9 cellular contexts compared by ENCODE assay signal in genomic region chr4:6198768-6199343, GRCh38. TPM values are rescaled to one million over a fixed set of nuclear protein-coding genes. Genes with fewer than 3 reads are reported as not detected.
A peak's percentile ranks its signal among the peaks of the same experiment; 100 is the strongest.
DNase-seq lines count a peak whose midpoint lies in the region; ATAC-seq and TF ChIP-seq lines count a peak whose summit lies in the region.
"Had no signal": no experiment of that assay in that cellular context is flagged by ENCODE, and none has a peak within 500 bp of the region (broad histone marks: within the 10 kb centered on the region; RNA-seq: fewer than 3 reads in every experiment).

No MANE protein-coding gene starts in this region.

- 2% methylated on average over 6 of the region's 23 CpGs for WGBS in mammary epithelial cell (ENCODE audit: low coverage, missing lambda C conversion rate)

- H3K36me3 ChIP-seq in DND-41 (ENCODE audit: insufficient read depth, low read length) (no peaks in the 10 kb centered on the region), mammary epithelial cell (ENCODE audit: insufficient read depth, low read length) (no peaks in the 10 kb centered on the region), brain microvascular endothelial cell (replicated peaks) (no peaks in the 10 kb centered on the region)

- H2AFZ ChIP-seq in DND-41 (ENCODE audit: low read depth, low read length) (no peak overlapping the region), mammary epithelial cell (ENCODE audit: low read depth, low read length) (no peak overlapping the region)

- no peak overlapping the region for H3K4me2 ChIP-seq in DND-41 (ENCODE audit: insufficient read depth, low read length)
- no peak overlapping the region for H3K4me2 ChIP-seq in mammary epithelial cell (ENCODE audit: insufficient read depth, low read depth, low read length)

- peak overlapping the region; percentile 56 for H3K4me3 Mint-ChIP-seq in neural crest cell

- H3K36me3 Mint-ChIP-seq in neural crest cell (ENCODE audit: low read depth): peaks cover 2% of the 10 kb centered on the region

- no peaks in the 10 kb centered on the region for H4K20me1 ChIP-seq in DND-41 (ENCODE audit: insufficient read depth, low read length)
- no peaks in the 10 kb centered on the region for H4K20me1 ChIP-seq in mammary epithelial cell (ENCODE audit: insufficient read depth, low read length)

- no TSS peak for BruUV-seq in mammary epithelial cell (replicated peaks; lab: Mats Ljungman, UMichigan)

- dilution Hi-C loops in mammary epithelial cell (cut with HindIII; ENCODE audit: low sequenced_read_pairs): no loop called here

- H3K9ac ChIP-seq in DND-41 (ENCODE audit: low read depth, low read length) (no peak overlapping the region), mammary epithelial cell (ENCODE audit: insufficient read depth, low read length) (no peak overlapping the region)

- peaks cover 83% of the 10 kb centered on the region for H3K27me3 Mint-ChIP-seq in neural crest cell (ENCODE audit: low read depth)

- H3K79me2 ChIP-seq in DND-41 (ENCODE audit: insufficient read depth, low read length) (no peaks in the 10 kb centered on the region), mammary epithelial cell (ENCODE audit: insufficient read depth, low read length) (no peaks in the 10 kb centered on the region)

- no peak overlapping the region for H3K4me3 ChIP-seq in DND-41 (ENCODE audit: low read depth in 1 of 2, low read length in 2 of 2)
- H3K4me3 ChIP-seq in mammary epithelial cell (replicated peaks in 1 of 3; ENCODE audit: insufficient read depth in 1 of 3, low read depth in 2 of 3, low read length in 3 of 3): no peak overlapping the region
- no peak overlapping the region for H3K4me3 ChIP-seq in brain microvascular endothelial cell (ENCODE audit: low read depth, low read length)

- no peaks in the 10 kb centered on the region for H3K27me3 ChIP-seq in DND-41 (ENCODE audit: insufficient read depth, low read length, poor library complexity)
- peaks cover 22% of the 10 kb centered on the region for H3K27me3 ChIP-seq in mammary epithelial cell (ENCODE audit: insufficient read depth, low read length)
- H3K27me3 ChIP-seq in brain microvascular endothelial cell (replicated peaks): peaks cover 26% of the 10 kb centered on the region

- intact Hi-C loops in mammary epithelial cell (cut with micrococcal nuclease): no loop called here

- H3K27ac Mint-ChIP-seq in neural crest cell (ENCODE audit: unreplicated experiment): no peak overlapping the region

- H3K4me1 ChIP-seq in DND-41 (ENCODE audit: insufficient read depth, low read length) (no peaks in the 10 kb centered on the region), mammary epithelial cell (ENCODE audit: insufficient read depth, low read length) (no peaks in the 10 kb centered on the region)

- CTCF ChIA-PET in mammary epithelial cell (lab: Charles Lee; ENCODE audit: low non-redundant PET): no interaction called here

- ATAC-seq in DND-41 (ENCODE audit: insufficient read depth, low read depth) (0 out of 3 replicates have a peak, but pooled peaks have one; percentile 39), HG03432 (IDR thresholded peaks at IDR 0.05; ENCODE audit: unreplicated experiment) (no peak)

- H3K9me3 Mint-ChIP-seq in neural crest cell: peaks cover 7% of the 10 kb centered on the region

- H3K9me3 ChIP-seq in DND-41 (ENCODE audit: insufficient read depth, low read length, severe bottlenecking) (no peaks in the 10 kb centered on the region), mammary epithelial cell (replicated peaks; ENCODE audit: insufficient read depth, low read length) (peaks cover 3% of the 10 kb centered on the region)

- no peak for TF ChIP-seq CTCF in DND-41 (IDR thresholded peaks at IDR 0.05; ENCODE audit: borderline replicate concordance, extremely low read depth, low read length, poor library complexity, severe bottlenecking)
- no peak for TF ChIP-seq CTCF in mammary epithelial cell (conservative IDR thresholded peaks at IDR 0.05 in 1 of 2, IDR thresholded peaks at IDR 0.05 in 1 of 2; ENCODE audit: extremely low read depth in 1 of 2, insufficient read depth in 1 of 2, low read depth in 1 of 2, low read length in 2 of 2)
- no peak for TF ChIP-seq CTCF in neural crest cell (conservative IDR thresholded peaks at IDR 0.05)
- TF ChIP-seq CTCF in brain microvascular endothelial cell (IDR thresholded peaks at IDR 0.05; ENCODE audit: low read depth, low read length, missing control alignments): no peak

- in situ Hi-C loops in mammary epithelial cell (cut with MboI; ENCODE audit: low sequenced_read_pairs in 2 of 2) (no loop called here), brain microvascular endothelial cell (cut with HindIII; ENCODE audit: low pct_ligation_motif_present, low sequenced_read_pairs) (no loop called here)

- H3K4me1 Mint-ChIP-seq in neural crest cell: peaks cover 13% of the 10 kb centered on the region

- H3K27ac ChIP-seq in DND-41 (ENCODE audit: low read length) (no peak overlapping the region), mammary epithelial cell (ENCODE audit: insufficient read depth, low read depth, low read length) (no peak overlapping the region), brain microvascular endothelial cell (no peak overlapping the region)

- DNase-seq in DND-41 (no peak), NCI-H1694 treated with DMSO at 0.1 percent for 48 hours (lab: John Stamatoyannopoulos, UW) (peak; percentile 43), mammary epithelial cell (peak; percentile 5), neural crest cell (ENCODE audit: low read depth, low spot score) (no peak), 8988T (no peak), brain microvascular endothelial cell (no peak), HK-2 (ENCODE audit: unreplicated experiment) (no peak)

RNA-seq across cellular contexts. Expression of gene JAKMIP1, which starts 1.5 kb away (rescaled TPM):
- total RNA-seq in mammary epithelial cell (not detected), neural crest cell (0.54 and 0.82 TPM in 2 replicates)
- polyA plus RNA-seq in mammary epithelial cell: not detected
- polyA minus RNA-seq in mammary epithelial cell: not detected
- polyA plus RNA-seq: keratinocyte had no signal

Comparison
In these comparisons a context has a peak if more than half of its experiments do, and no peak if none do; other contexts are left out.
1. DNase-seq: peak in NCI-H1694 treated with DMSO at 0.1 percent for 48 hours (single experiment) and mammary epithelial cell (single experiment); none in DND-41 (single experiment), neural crest cell (single experiment), 8988T (single experiment), brain microvascular endothelial cell (single experiment) and HK-2 (single experiment).